ENCODE assay signal across 8 cellular contexts in genomic region chr2:9002637-9003365, GRCh38. TPM values are rescaled to one million over a fixed set of nuclear protein-coding genes. Genes with fewer than 3 reads are reported as not detected.
DNase-seq lines count a peak whose midpoint lies in the region; ATAC-seq and TF ChIP-seq lines count a peak whose summit lies in the region.

No MANE protein-coding gene starts in this region.

- H3K27ac ChIP-seq in SK-N-MC = no peak overlapping the region
- peak overlapping the region; percentile 73 to 90 for H3K27ac ChIP-seq in left lung

- no peak overlapping the region for H3K27ac Mint-ChIP-seq in stimulated activated naive B cell treated with anti-CD40 and anti-IgM and Interleukin-4, amounts not matched to agents 10 μg/mL and 1 μg/mL and 100 μg/mL, for 72 hours

- peak; percentile 9 for ATAC-seq in left lung
- peak; percentile 21 to 23 for ATAC-seq in stimulated activated naive B cell treated with anti-CD40 and anti-IgM and Interleukin-4, amounts not matched to agents 10 μg/mL and 1 μg/mL and 100 μg/mL, for 72 hours (replicated peaks)
- no peak for ATAC-seq in GM21786 (IDR thresholded peaks at IDR 0.05; ENCODE audit: unreplicated experiment)

- H3K4me3 ChIP-seq in HFF-Myc (replicated peaks; ENCODE audit: low read depth, low read length) (peak overlapping the region; percentile 62), SK-N-MC (peak overlapping the region; percentile 81), left lung (peak overlapping the region; percentile 64 to 78)

- no peaks in the 10 kb centered on the region for H3K27me3 ChIP-seq in left lung

- H3K4me1 ChIP-seq in left lung = peaks cover 0 to 53% of the 10 kb centered on the region in 2 donors

- H3K9ac ChIP-seq in SK-N-MC (ENCODE audit: insufficient read length) = peak overlapping the region; percentile 49

- in situ Hi-C loops in Caki2 (cut with HindIII; ENCODE audit: low pct_unique_long_range_greater_than_20kb, low sequenced_read_pairs) = no loop called here

- peaks cover 6 to 24% of the 10 kb centered on the region in 2 donors for H3K4me1 Mint-ChIP-seq in stimulated activated naive B cell treated with anti-CD40 and anti-IgM and Interleukin-4, amounts not matched to agents 10 μg/mL and 1 μg/mL and 100 μg/mL, for 72 hours

- intact Hi-C loops in left lung (cut with DNase I) = no loop called here

- H3K36me3 Mint-ChIP-seq in stimulated activated naive B cell treated with anti-CD40 and anti-IgM and Interleukin-4, amounts not matched to agents 10 μg/mL and 1 μg/mL and 100 μg/mL, for 72 hours = no peaks in the 10 kb centered on the region

- peak overlapping the region; percentile 79 to 88 for H3K4me3 Mint-ChIP-seq in stimulated activated naive B cell treated with anti-CD40 and anti-IgM and Interleukin-4, amounts not matched to agents 10 μg/mL and 1 μg/mL and 100 μg/mL, for 72 hours

- TF ChIP-seq CTCF in HFF-Myc (IDR thresholded peaks at IDR 0.05; ENCODE audit: low read depth, low read length, missing control alignments) (no peak), left lung (IDR thresholded peaks at IDR 0.05) (no peak)

- H3K36me3 ChIP-seq in SK-N-MC (ENCODE audit: insufficient read depth, low read length) (peaks cover 5% of the 10 kb centered on the region; the same call in 1 of the 2 replicates), left lung (no peaks in the 10 kb centered on the region)

- 0 out of 2 replicates have a peak, but pooled peaks cover 3% of the 10 kb centered on the region for H3K9me3 ChIP-seq in SK-N-MC (ENCODE audit: low read depth, low read length)
- H3K9me3 ChIP-seq in left lung = no peaks in the 10 kb centered on the region

- DNase-seq in Caki2 (ENCODE audit: low read depth) = peak; percentile 27
- no peak for DNase-seq in HFF-Myc (ENCODE audit: extremely low read depth, low read depth)
- DNase-seq in SK-N-MC (ENCODE audit: low read depth, low spot score) = no peak
- peak; percentile 6 for DNase-seq in cerebellum (ENCODE audit: low spot score)
- DNase-seq in left lung = peak in 1 of 2 donors; percentile 84
- DNase-seq in stimulated activated naive B cell treated with anti-CD40 and anti-IgM and Interleukin-4, amounts not matched to agents 10 μg/mL and 1 μg/mL and 100 μg/mL, for 72 hours = no peak
- no peak for DNase-seq in GOT3 (lab: John Stamatoyannopoulos, UW)

- H3K27me3 Mint-ChIP-seq in stimulated activated naive B cell treated with anti-CD40 and anti-IgM and Interleukin-4, amounts not matched to agents 10 μg/mL and 1 μg/mL and 100 μg/mL, for 72 hours = peaks cover 14 to 15% of the 10 kb centered on the region in 2 donors

- no peaks in the 10 kb centered on the region for H3K9me3 Mint-ChIP-seq in stimulated activated naive B cell treated with anti-CD40 and anti-IgM and Interleukin-4, amounts not matched to agents 10 μg/mL and 1 μg/mL and 100 μg/mL, for 72 hours

RNA-seq across cellular contexts. Expression of gene MBOAT2, which starts 0.7 kb away (rescaled TPM):
- total RNA-seq in Caki2 (2014; rRNA removed; shearing (Covaris generic); ENCODE audit: low replicate concordance) = 6.6 and 16.7 TPM in 2 replicates
- total RNA-seq in cerebellum (129 TPM), left lung (10 to 100 TPM; 32.7 to 32.9 TPM)

Comparison
In these comparisons a context has a peak if more than half of its experiments do, and no peak if none do; other contexts are left out.
1. DNase-seq: peak in Caki2 (single experiment) and cerebellum (single experiment); none in HFF-Myc (single experiment), SK-N-MC (single experiment), stimulated activated naive B cell treated with anti-CD40 and anti-IgM and Interleukin-4, amounts not matched to agents 10 μg/mL and 1 μg/mL and 100 μg/mL, for 72 hours (single experiment) and GOT3 (single experiment).
2. Peak in every context shown above with its lines, with median percentiles within 50 percentile points of each other: H3K4me3 ChIP-seq.